In the genomic region with DNA sequence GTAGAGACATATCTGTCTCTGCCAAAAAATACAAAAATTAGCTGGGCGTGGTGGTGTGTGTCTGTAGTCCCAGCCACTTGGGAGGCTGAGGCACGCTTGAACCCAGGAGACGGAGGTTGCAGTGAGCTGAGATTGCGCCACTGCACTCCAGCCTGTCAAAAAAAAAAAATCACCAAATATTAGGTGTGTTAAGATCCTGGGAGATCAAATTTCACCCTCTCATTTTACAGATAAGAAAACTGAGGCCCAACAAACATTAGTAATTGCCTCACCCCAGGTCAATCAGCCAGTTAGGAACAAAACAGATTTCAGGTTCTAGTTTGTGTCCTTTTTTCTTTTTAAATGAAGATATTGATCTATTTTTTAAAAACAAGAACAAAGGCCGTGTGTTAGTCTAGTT, we compare ENCODE assay signal across 14 cellular contexts.
"Had no signal": no experiment of that assay in that cellular context is flagged by ENCODE, and none has a peak within 500 bp of the region (broad histone marks: within the 10 kb centered on the region; RNA-seq: fewer than 3 reads in every experiment).

No MANE protein-coding gene starts in this region.

- ATAC-seq: esophagus mucosa; gastrocnemius medialis; left cardiac atrium; lower lobe of right lung; natural killer cell; right cardiac atrium; stimulated activated effector memory CD8-positive, alpha-beta T cell treated with anti-CD3 and anti-CD28 coated beads, Interleukin-12 subunit alpha, Interleukin-12 subunit beta, amount 100 ng/mL, for 72 hours had no signal

- FAIRE-seq: endometrium, kidney had no signal

- H3K9me3 ChIP-seq: gastrocnemius medialis, transverse colon had no signal

- H3K36me3 ChIP-seq: gastrocnemius medialis, left ventricle myocardium inferior, lower lobe of right lung, transverse colon had no signal

- H3K27ac ChIP-seq: gastrocnemius medialis, left ventricle myocardium inferior, lower lobe of right lung, transverse colon had no signal

- DNase-seq: effector memory CD4-positive, alpha-beta T cell; gastrocnemius medialis; kidney; left cardiac atrium; left ventricle myocardium inferior; lower lobe of right lung; natural killer cell; right cardiac atrium; stimulated activated CD4-positive, alpha-beta T cell treated with anti-CD3 and anti-CD28 coated beads, Interleukin-4, amount 100 ng/mL, for 1 hour; stimulated activated CD8-positive, alpha-beta memory T cell treated with anti-CD3 and anti-CD28 coated beads, Interleukin-4, amount 100 ng/mL, for 48 hours; transverse colon had no signal

- H3K27me3 ChIP-seq: gastrocnemius medialis, transverse colon had no signal

- H3K4me3 ChIP-seq: gastrocnemius medialis, left ventricle myocardium inferior, lower lobe of right lung, transverse colon had no signal
